18 cellular contexts compared by ENCODE assay signal in genomic region chr3:37071921-37072320, GRCh38.
A peak's percentile ranks its signal among the peaks of the same experiment; 100 is the strongest.
DNase-seq lines count a peak whose midpoint lies in the region; FAIRE-seq and TF ChIP-seq lines count a peak whose summit lies in the region.
"Had no signal": no experiment of that assay in that cellular context is flagged by ENCODE, and none has a peak within 500 bp of the region (broad histone marks: within the 10 kb centered on the region; RNA-seq: fewer than 3 reads in every experiment).

No MANE protein-coding gene starts in this region.

- H3K79me2 ChIP-seq in GM23248 (ENCODE audit: insufficient read depth) (peaks cover 27% of the 10 kb centered on the region), smooth muscle cell (ENCODE audit: low read depth) (no peaks in the 10 kb centered on the region)

- H3K27ac ChIP-seq in GM23248 (0 out of 2 replicates have a peak overlapping the region, but pooled peaks have one; percentile 71), smooth muscle cell (ENCODE audit: low read depth) (peak overlapping the region; percentile 58)
- H3K27ac ChIP-seq: A549; BLaER1 treated with 17β-estradiol and CSF1 and Interleukin-3, amounts not matched to agents 10 nM and 100 nM; PC-9 had no signal

- 97 to 100% methylated on average over 3 of the region's 3 CpGs for WGBS in GM23248 (ENCODE audit: low coverage in 1 of 2, low lambda C conversion rate in 2 of 2, missing lambda C conversion rate in 2 of 2), 2 experiments
- WGBS in smooth muscle cell (ENCODE audit: low lambda C conversion rate): 60% methylated on average over 3 of the region's 3 CpGs

- peaks cover 37% of the 10 kb centered on the region for H3F3A ChIP-seq in GM23248 (ENCODE audit: insufficient read depth)
- peaks cover 12% of the 10 kb centered on the region for H3F3A ChIP-seq in smooth muscle cell (ENCODE audit: low read depth)

- H3K27me3 ChIP-seq in GM23248 (replicated peaks; ENCODE audit: insufficient read depth) (no peaks in the 10 kb centered on the region), smooth muscle cell (ENCODE audit: low read depth) (no peaks in the 10 kb centered on the region)
- H3K27me3 ChIP-seq: BLaER1 treated with 17β-estradiol and CSF1 and Interleukin-3, amounts not matched to agents 10 nM and 100 nM had no signal

- TF ChIP-seq CTCF in fibroblast of the aortic adventitia (IDR thresholded peaks at IDR 0.05; ENCODE audit: insufficient read depth, low read length): no peak
- no peak for TF ChIP-seq CTCF in smooth muscle cell (IDR thresholded peaks at IDR 0.05; ENCODE audit: borderline replicate concordance, insufficient read depth, poor library complexity, severe bottlenecking)

- H4K20me1 ChIP-seq in GM23248 (ENCODE audit: insufficient read depth): no peaks in the 10 kb centered on the region
- no peaks in the 10 kb centered on the region for H4K20me1 ChIP-seq in smooth muscle cell (ENCODE audit: low read depth)
- H4K20me1 ChIP-seq: BLaER1 treated with 17β-estradiol and CSF1 and Interleukin-3, amounts not matched to agents 10 nM and 100 nM had no signal

- H3K9me3 ChIP-seq in GM23248 (ENCODE audit: low read depth) (no peaks in the 10 kb centered on the region), smooth muscle cell (replicated peaks; ENCODE audit: low read depth) (no peaks in the 10 kb centered on the region)
- H3K9me3 ChIP-seq: A549; BLaER1 treated with 17β-estradiol and CSF1 and Interleukin-3, amounts not matched to agents 10 nM and 100 nM had no signal

- H3K4me2 ChIP-seq in GM23248 (ENCODE audit: unreplicated experiment) (no peak overlapping the region), smooth muscle cell (no peak overlapping the region)
- H3K4me2 ChIP-seq: A549, PC-9 had no signal

- no peak for FAIRE-seq in RCC 7860 (lab: Jason Lieb, UNC)
- FAIRE-seq: A549, GM12891 had no signal

- no peaks in the 10 kb centered on the region for H3K9me2 ChIP-seq in GM23248 (ENCODE audit: insufficient read depth)

- H3K4me3 ChIP-seq in GM23248 (no peak overlapping the region), fibroblast of the aortic adventitia (ENCODE audit: low read depth, low read length) (no peak overlapping the region), smooth muscle cell (no peak overlapping the region)
- H3K4me3 ChIP-seq: A549; BLaER1 treated with 17β-estradiol and CSF1 and Interleukin-3, amounts not matched to agents 10 nM and 100 nM; PC-9 had no signal

- no peak for DNase-seq in GM23248
- peak; percentile 67 for DNase-seq in amniotic epithelial cell (ENCODE audit: low read depth)
- peak; percentile 31 for DNase-seq in fibroblast of the aortic adventitia (ENCODE audit: low read depth)
- DNase-seq in smooth muscle cell (lab: John Stamatoyannopoulos, UW; ENCODE audit: unreplicated experiment): no peak
- DNase-seq in RCC 7860 (ENCODE audit: low spot score): no peak
- no peak for DNase-seq in NCI-H128 (lab: John Stamatoyannopoulos, UW; ENCODE audit: unreplicated experiment)
- DNase-seq in NCI-H2081 treated with DMSO at 0.1 percent for 48 hours (lab: John Stamatoyannopoulos, UW): no peak
- DNase-seq: DND-41, GF-D8, GOT3, NCI-H1417 treated with DMSO at 0.1 percent for 48 hours, NCI-H1930, NCI-H2171 treated with DMSO at 0.1 percent for 48 hours, NCI-H510A treated with DMSO at 0.1 percent for 48 hours, PC-9 had no signal

- H3K9ac ChIP-seq in GM23248 (no peak overlapping the region), smooth muscle cell (ENCODE audit: low read depth) (no peak overlapping the region)

- H2AFZ ChIP-seq in GM23248: no peak overlapping the region
- no peak overlapping the region for H2AFZ ChIP-seq in smooth muscle cell (ENCODE audit: low read depth)
- H2AFZ ChIP-seq: PC-9 had no signal

- in situ Hi-C loops in GM23248 (cut with MboI): no loop called here

- H3K4me1 ChIP-seq in GM23248 (ENCODE audit: insufficient read depth) (peaks cover 33% of the 10 kb centered on the region), smooth muscle cell (ENCODE audit: low read depth) (no peaks in the 10 kb centered on the region)

- peaks cover 22% of the 10 kb centered on the region; the same call in 1 of the 2 replicates for H3K36me3 ChIP-seq in GM23248 (ENCODE audit: low read depth)
- no peaks in the 10 kb centered on the region for H3K36me3 ChIP-seq in smooth muscle cell (ENCODE audit: low read depth)

Comparison
In these comparisons a context has a peak if more than half of its experiments do, and no peak if none do; other contexts are left out.
1. DNase-seq: peak in amniotic epithelial cell (single experiment) and fibroblast of the aortic adventitia (single experiment); none in GM23248 (single experiment), smooth muscle cell (single experiment), RCC 7860 (single experiment), NCI-H128 (single experiment) and NCI-H2081 treated with DMSO at 0.1 percent for 48 hours (single experiment).